14 cellular contexts compared by ENCODE assay signal in genomic region chr22:39363751-39364484, GRCh38. TPM values are rescaled to one million over a fixed set of nuclear protein-coding genes. Genes with fewer than 3 reads are reported as not detected.
A peak's percentile ranks its signal among the peaks of the same experiment; 100 is the strongest.
DNase-seq lines count a peak whose midpoint lies in the region; ATAC-seq and TF ChIP-seq lines count a peak whose summit lies in the region.
"Had no signal": no experiment of that assay in that cellular context is flagged by ENCODE, and none has a peak within 500 bp of the region (broad histone marks: within the 10 kb centered on the region; RNA-seq: fewer than 3 reads in every experiment).

No MANE protein-coding gene starts in this region.

- H3K27me3 ChIP-seq in heart left ventricle (no peaks in the 10 kb centered on the region), right atrium auricular region (no peaks in the 10 kb centered on the region)
- H3K27me3 ChIP-seq: upper lobe of left lung had no signal

- intact Hi-C loops in heart left ventricle (cut with DNase I), result no loop called here

- 58 to 67% (median 63%) methylated on average over 14 to 19 of the region's 19 CpGs for WGBS in heart left ventricle, 4 donors

- peaks cover 0 to 28% (median 7%) of the 10 kb centered on the region in 12 donors for H3K4me1 ChIP-seq in heart left ventricle
- H3K4me1 ChIP-seq in right atrium auricular region, result peaks cover 0 to 38% of the 10 kb centered on the region in 2 donors

- H3K4me3 ChIP-seq in heart left ventricle (no peak overlapping the region), right atrium auricular region (no peak overlapping the region)
- H3K4me3 ChIP-seq: GM12878, upper lobe of left lung had no signal

- TF ChIP-seq CTCF in heart left ventricle (IDR thresholded peaks at IDR 0.05) (no peak), right atrium auricular region (IDR thresholded peaks at IDR 0.05) (no peak), nephron progenitor cell (IDR thresholded peaks at IDR 0.05) (no peak)

- no peak overlapping the region for H3K27ac Mint-ChIP-seq in nephron progenitor cell
- no peak overlapping the region for H3K27ac Mint-ChIP-seq in activated T-cell treated with anti-CD3 and anti-CD28 coated beads, Interleukin-2, amount 50 U/mL, for 24 hours

- peaks cover 59% of the 10 kb centered on the region for H3K4me1 Mint-ChIP-seq in nephron progenitor cell
- H3K4me1 Mint-ChIP-seq in activated T-cell treated with anti-CD3 and anti-CD28 coated beads, Interleukin-2, amount 50 U/mL, for 24 hours (ENCODE audit: low read depth), result peaks cover 1% of the 10 kb centered on the region

- H3K36me3 Mint-ChIP-seq in nephron progenitor cell (ENCODE audit: low read depth), result peaks cover 10% of the 10 kb centered on the region
- no peaks in the 10 kb centered on the region for H3K36me3 Mint-ChIP-seq in activated T-cell treated with anti-CD3 and anti-CD28 coated beads, Interleukin-2, amount 50 U/mL, for 24 hours (ENCODE audit: low read depth)

- H3K4me3 Mint-ChIP-seq in nephron progenitor cell, result no peak overlapping the region
- H3K4me3 Mint-ChIP-seq in activated T-cell treated with anti-CD3 and anti-CD28 coated beads, Interleukin-2, amount 50 U/mL, for 24 hours, result no peak overlapping the region

- peaks cover 3% of the 10 kb centered on the region for H3K9me3 Mint-ChIP-seq in nephron progenitor cell
- H3K9me3 Mint-ChIP-seq in activated T-cell treated with anti-CD3 and anti-CD28 coated beads, Interleukin-2, amount 50 U/mL, for 24 hours, result no peaks in the 10 kb centered on the region

- DNase-seq in heart left ventricle (no peak), right atrium auricular region (ENCODE audit: low spot score) (no peak), caudate nucleus (lab: John Stamatoyannopoulos, UW) (no peak), nephron progenitor cell (peak; percentile 30), NCI-H748 (lab: John Stamatoyannopoulos, UW; ENCODE audit: unreplicated experiment) (no peak)
- DNase-seq in activated T-cell treated with anti-CD3 and anti-CD28 coated beads, Interleukin-2, amount 50 U/mL, for 24 hours, result no peak
- DNase-seq: ACHN; activated CD4-positive, alpha-beta T cell treated with anti-CD3 and anti-CD28 coated beads for 4 hours; NCI-H69; SW 1271; upper lobe of left lung had no signal

- ATAC-seq in heart left ventricle (peak in 3 of 4 donors; percentile 17 to 67 (median 41)), HG03342 (IDR thresholded peaks at IDR 0.05; ENCODE audit: unreplicated experiment) (no peak), GM18909 (IDR thresholded peaks at IDR 0.05; ENCODE audit: poor library complexity, unreplicated experiment) (no peak)
- ATAC-seq: GM12878 had no signal

- TF ChIP-seq POLR2A in heart left ventricle (IDR thresholded peaks at IDR 0.05), result no peak

- peaks cover 10% of the 10 kb centered on the region for H3K27me3 Mint-ChIP-seq in nephron progenitor cell (ENCODE audit: low read depth, poor library complexity)
- no peaks in the 10 kb centered on the region for H3K27me3 Mint-ChIP-seq in activated T-cell treated with anti-CD3 and anti-CD28 coated beads, Interleukin-2, amount 50 U/mL, for 24 hours

- H3K27ac ChIP-seq in heart left ventricle (peak overlapping the region in 4 of 12 donors; percentile 12 to 50 (median 22)), right atrium auricular region (no peak overlapping the region), caudate nucleus (ENCODE audit: low read depth, low read length) (peak overlapping the region; percentile 41)
- H3K27ac ChIP-seq: upper lobe of left lung had no signal

- H3K36me3 ChIP-seq in heart left ventricle (peaks cover 0 to 2% (median 0%) of the 10 kb centered on the region in 9 donors), right atrium auricular region (no peaks in the 10 kb centered on the region)
- H3K36me3 ChIP-seq: upper lobe of left lung had no signal

- H3K9me3 ChIP-seq in heart left ventricle (no peaks in the 10 kb centered on the region), right atrium auricular region (no peaks in the 10 kb centered on the region)
- H3K9me3 ChIP-seq: upper lobe of left lung had no signal

RNA-seq across cellular contexts. Expression of gene SYNGR1, which starts 14.1 kb away (rescaled TPM):
- total RNA-seq in heart left ventricle (10 to 100 TPM; 20.0 to 49.9 (median 38.6) TPM), right atrium auricular region (10 to 100 TPM; 29.4 to 29.5 TPM)
- 10 to 100 TPM; 39.3 to 41.9 TPM for polyA plus RNA-seq in heart left ventricle

RNA-seq across cellular contexts. Expression of gene TAB1, which starts 35.7 kb away (rescaled TPM):
- total RNA-seq in heart left ventricle, result 10 to 100 TPM; 14.5 to 21.7 (median 17.4) TPM
- 10 to 100 TPM; 17.8 to 18.1 TPM for polyA plus RNA-seq in heart left ventricle
- total RNA-seq in right atrium auricular region, result 10 to 100 TPM; 13.0 to 13.7 TPM

RNA-seq across cellular contexts. Expression of gene RPL3, which starts 44.5 kb away (rescaled TPM):
- total RNA-seq in heart left ventricle, result 100 to 1,000 TPM; 237 to 911 (median 336) TPM
- polyA plus RNA-seq in heart left ventricle, result 1,000 to 10,000 TPM in 1 of 2 donors, 100 to 1,000 TPM in 1; 329 to 1,765 TPM
- 1,000 to 10,000 TPM in 1 of 2 donors, 100 to 1,000 TPM in 1; 440 to 1,190 TPM for total RNA-seq in right atrium auricular region

Comparison
In these comparisons a context has a peak if more than half of its experiments do, and no peak if none do; other contexts are left out.
1. ATAC-seq: peak in heart left ventricle (3 of 4); none in HG03342 (single experiment) and GM18909 (single experiment).